39 cellular contexts compared by ENCODE assay signal in genomic region chr1:248375446-248375845, GRCh38. TPM values are rescaled to one million over a fixed set of nuclear protein-coding genes. Genes with fewer than 3 reads are reported as not detected.
"Had no signal": no experiment of that assay in that cellular context is flagged by ENCODE, and none has a peak within 500 bp of the region (broad histone marks: within the 10 kb centered on the region; RNA-seq: fewer than 3 reads in every experiment).

Gene OR2T6, plus strand, starts transcription at chr1:248375746. Its CDS starts 11,863 bp downstream, at chr1:248387609.

- H3K27ac Mint-ChIP-seq: activated B cell treated with CpG ODN at 0.5 μM for 24 hours; activated CD4-positive, alpha-beta memory T cell treated with anti-CD3 and anti-CD28 coated beads for 36 hours; activated CD4-positive, alpha-beta T cell treated with anti-CD3 and anti-CD28 coated beads, Interleukin-2, amount 10 ng/mL, durations not matched to agents 24 days and 14 days; activated CD8-positive, alpha-beta T cell treated with anti-CD3 and anti-CD28 coated beads for 36 hours; activated naive CD4-positive, alpha-beta T cell treated with anti-CD3 and anti-CD28 coated beads for 36 hours; activated naive CD4-positive, alpha-beta T cell treated with anti-CD3 and anti-CD28 coated beads, Interleukin-2, amount 50 U/mL, for 72 hours; activated naive CD8-positive, alpha-beta T cell treated with anti-CD3 and anti-CD28 coated beads for 36 hours; activated T-cell treated with anti-CD3 and anti-CD28 coated beads, Interleukin-2, amount 50 U/mL, for 72 hours; activated T-helper 1 cell treated with anti-CD3 and anti-CD28 coated beads, Interleukin-12 subunit alpha, Interleukin-12 subunit beta, Interleukin-2, Interleukin-4 antibody, amounts not matched to agents 30 ng/mL and 10 ng/mL and 1 ng/mL, durations not matched to agents 14 hours and 24 hours and 36 hours; activated T-helper 17 cell treated with anti-CD3 and anti-CD28 coated beads, Interleukin-2, amount 50 U/mL, for 72 hours; T-helper 1 cell treated with Interleukin-12 subunit alpha and Interleukin-12 subunit beta and Interleukin-4 antibody, amounts not matched to agents 30 μg/mL and 1 μg/mL, for 36 hours; T-helper 2 cell treated with Interferon-gamma antibody and Interleukin-4, amounts not matched to agents 5 μg/mL and 100 μg/mL, for 36 hours had no signal

- H3K4me3 ChIP-seq: adrenal gland, body of pancreas, breast epithelium had no signal

- H3K9me3 Mint-ChIP-seq: activated B cell treated with CpG ODN at 0.5 μM for 24 hours; activated CD4-positive, alpha-beta memory T cell treated with anti-CD3 and anti-CD28 coated beads for 36 hours; activated CD4-positive, alpha-beta T cell treated with anti-CD3 and anti-CD28 coated beads, Interleukin-2, amount 10 ng/mL, durations not matched to agents 24 days and 14 days; activated CD8-positive, alpha-beta T cell treated with anti-CD3 and anti-CD28 coated beads for 36 hours; activated naive CD4-positive, alpha-beta T cell treated with anti-CD3 and anti-CD28 coated beads for 36 hours; activated naive CD4-positive, alpha-beta T cell treated with anti-CD3 and anti-CD28 coated beads, Interleukin-2, amount 50 U/mL, for 72 hours; activated naive CD8-positive, alpha-beta T cell treated with anti-CD3 and anti-CD28 coated beads for 36 hours; activated T-cell treated with anti-CD3 and anti-CD28 coated beads, Interleukin-2, amount 50 U/mL, for 4 hours; activated T-cell treated with anti-CD3 and anti-CD28 coated beads, Interleukin-2, amount 50 U/mL, for 72 hours; activated T-helper 1 cell treated with anti-CD3 and anti-CD28 coated beads, Interleukin-12 subunit alpha, Interleukin-12 subunit beta, Interleukin-2, Interleukin-4 antibody, amounts not matched to agents 30 ng/mL and 10 ng/mL and 1 ng/mL, durations not matched to agents 14 hours and 24 hours and 36 hours; activated T-helper 17 cell treated with anti-CD3 and anti-CD28 coated beads, Interleukin-2, amount 50 U/mL, for 72 hours; T-helper 1 cell treated with Interleukin-12 subunit alpha and Interleukin-12 subunit beta and Interleukin-4 antibody, amounts not matched to agents 30 μg/mL and 1 μg/mL, for 36 hours; T-helper 2 cell treated with Interferon-gamma antibody and Interleukin-4, amounts not matched to agents 5 μg/mL and 100 μg/mL, for 36 hours had no signal

- H3K27ac ChIP-seq: adrenal gland, body of pancreas, brain microvascular endothelial cell, breast epithelium, VCaP had no signal

- H3K36me3 Mint-ChIP-seq: activated CD4-positive, alpha-beta memory T cell treated with anti-CD3 and anti-CD28 coated beads for 36 hours; activated naive CD4-positive, alpha-beta T cell treated with anti-CD3 and anti-CD28 coated beads, Interleukin-2, amount 50 U/mL, for 72 hours; activated naive CD8-positive, alpha-beta T cell treated with anti-CD3 and anti-CD28 coated beads for 36 hours had no signal

- H3K27me3 Mint-ChIP-seq: activated CD4-positive, alpha-beta memory T cell treated with anti-CD3 and anti-CD28 coated beads for 36 hours; activated CD4-positive, alpha-beta T cell treated with anti-CD3 and anti-CD28 coated beads, Interleukin-2, amount 10 ng/mL, durations not matched to agents 24 days and 14 days; activated CD8-positive, alpha-beta T cell treated with anti-CD3 and anti-CD28 coated beads for 36 hours; activated naive CD8-positive, alpha-beta T cell treated with anti-CD3 and anti-CD28 coated beads for 36 hours had no signal

- DNase-seq: activated B cell treated with CpG ODN at 0.5 μM for 24 hours; activated CD4-positive, alpha-beta memory T cell treated with anti-CD3 and anti-CD28 coated beads for 36 hours; activated CD4-positive, alpha-beta T cell treated with anti-CD3 and anti-CD28 coated beads for 4 hours; activated CD4-positive, alpha-beta T cell treated with anti-CD3 and anti-CD28 coated beads, Interleukin-2, amount 10 ng/mL, durations not matched to agents 24 days and 14 days; activated CD4-positive, alpha-beta T cell treated with anti-CD3 and anti-CD28 coated beads, Interleukin-2, amount 50 U/mL, for 1 hour; activated CD4-positive, alpha-beta T cell treated with anti-CD3 and anti-CD28 coated beads, Interleukin-2, amount 50 U/mL, for 4 hours; activated CD4-positive, CD25-positive, alpha-beta regulatory T cell treated with anti-CD3 and anti-CD28 coated beads, Interleukin-2, amount 50 U/mL, for 72 hours; activated CD8-positive, alpha-beta memory T cell treated with anti-CD3 and anti-CD28 coated beads, Interleukin-2, amount 50 U/mL, for 4 hours; activated CD8-positive, alpha-beta T cell treated with anti-CD3 and anti-CD28 coated beads for 36 hours; activated effector memory CD4-positive, alpha-beta T cell treated with anti-CD3 and anti-CD28 coated beads, Interleukin-2, amount 50 U/mL, for 16 hours; activated gamma-delta T cell treated with Interleukin-2 at 50 U/mL for 16 hours; activated naive CD4-positive, alpha-beta T cell; activated naive CD4-positive, alpha-beta T cell treated with anti-CD3 and anti-CD28 coated beads for 36 hours; activated naive CD4-positive, alpha-beta T cell treated with anti-CD3 and anti-CD28 coated beads, Interleukin-2, amount 50 U/mL, for 16 hours; activated naive CD8-positive, alpha-beta T cell treated with anti-CD3 and anti-CD28 coated beads for 36 hours; activated T-cell treated with anti-CD3 and anti-CD28 coated beads for 4 hours; activated T-cell treated with anti-CD3 and anti-CD28 coated beads, Interleukin-2, amount 50 U/mL, for 1 hour; activated T-cell treated with anti-CD3 and anti-CD28 coated beads, Interleukin-2, amount 50 U/mL, for 4 hours; activated T-cell treated with anti-CD3 and anti-CD28 coated beads, Interleukin-2, amount 50 U/mL, for 72 hours; adrenal gland; amniotic stem cell; aorta; body of pancreas; brain microvascular endothelial cell; central memory CD4-positive, alpha-beta T cell; T-helper 1 cell; T-helper 2 cell; T-helper 9 cell had no signal

- H3K4me1 Mint-ChIP-seq: activated B cell treated with CpG ODN at 0.5 μM for 24 hours; activated CD4-positive, alpha-beta T cell treated with anti-CD3 and anti-CD28 coated beads, Interleukin-2, amount 10 ng/mL, durations not matched to agents 24 days and 14 days; activated T-helper 17 cell treated with anti-CD3 and anti-CD28 coated beads, Interleukin-2, amount 50 U/mL, for 72 hours had no signal

- H3K27me3 ChIP-seq: adrenal gland, body of pancreas, brain microvascular endothelial cell, breast epithelium had no signal

- H3K4me3 Mint-ChIP-seq: activated B cell treated with CpG ODN at 0.5 μM for 24 hours; activated CD4-positive, alpha-beta memory T cell treated with anti-CD3 and anti-CD28 coated beads for 36 hours; activated CD4-positive, alpha-beta T cell treated with anti-CD3 and anti-CD28 coated beads, Interleukin-2, amount 10 ng/mL, durations not matched to agents 24 days and 14 days; activated CD8-positive, alpha-beta T cell treated with anti-CD3 and anti-CD28 coated beads for 36 hours; activated naive CD4-positive, alpha-beta T cell treated with anti-CD3 and anti-CD28 coated beads for 36 hours; activated naive CD8-positive, alpha-beta T cell treated with anti-CD3 and anti-CD28 coated beads for 36 hours; activated T-cell treated with anti-CD3 and anti-CD28 coated beads, Interleukin-2, amount 50 U/mL, for 4 hours; activated T-cell treated with anti-CD3 and anti-CD28 coated beads, Interleukin-2, amount 50 U/mL, for 72 hours; activated T-helper 1 cell treated with anti-CD3 and anti-CD28 coated beads, Interleukin-12 subunit alpha, Interleukin-12 subunit beta, Interleukin-2, Interleukin-4 antibody, amounts not matched to agents 30 ng/mL and 10 ng/mL and 1 ng/mL, durations not matched to agents 14 hours and 24 hours and 36 hours; activated T-helper 17 cell treated with anti-CD3 and anti-CD28 coated beads, Interleukin-2, amount 50 U/mL, for 72 hours; T-helper 1 cell treated with Interleukin-12 subunit alpha and Interleukin-12 subunit beta and Interleukin-4 antibody, amounts not matched to agents 30 μg/mL and 1 μg/mL, for 36 hours; T-helper 2 cell treated with Interferon-gamma antibody and Interleukin-4, amounts not matched to agents 5 μg/mL and 100 μg/mL, for 36 hours had no signal

- H3K4me1 ChIP-seq: adrenal gland, body of pancreas, breast epithelium had no signal

- FAIRE-seq: astrocyte, TTC549 had no signal

- H3K9me3 ChIP-seq: adrenal gland, body of pancreas had no signal

- H3K36me3 ChIP-seq: adrenal gland, brain microvascular endothelial cell, breast epithelium had no signal

RNA-seq across cellular contexts. Expression of gene OR2T6, which starts in this region (rescaled TPM):
- total RNA-seq: activated B cell treated with CpG ODN at 0.5 μM for 24 hours; activated CD4-positive, alpha-beta memory T cell treated with anti-CD3 and anti-CD28 coated beads for 36 hours; activated CD4-positive, alpha-beta T cell treated with anti-CD3 and anti-CD28 coated beads, Interleukin-2, amount 10 ng/mL, durations not matched to agents 24 days and 14 days; activated CD8-positive, alpha-beta memory T cell treated with anti-CD3 and anti-CD28 coated beads for 36 hours; activated CD8-positive, alpha-beta T cell treated with anti-CD3 and anti-CD28 coated beads for 36 hours; activated naive CD4-positive, alpha-beta T cell treated with anti-CD3 and anti-CD28 coated beads for 36 hours; activated naive CD4-positive, alpha-beta T cell treated with anti-CD3 and anti-CD28 coated beads, Interleukin-2, amount 50 U/mL, for 72 hours; activated naive CD8-positive, alpha-beta T cell treated with anti-CD3 and anti-CD28 coated beads for 36 hours; activated T-cell treated with anti-CD3 and anti-CD28 coated beads, Interleukin-2, amount 50 U/mL, for 4 hours; activated T-cell treated with anti-CD3 and anti-CD28 coated beads, Interleukin-2, amount 50 U/mL, for 72 hours; activated T-helper 1 cell treated with anti-CD3 and anti-CD28 coated beads, Interleukin-12 subunit alpha, Interleukin-12 subunit beta, Interleukin-2, Interleukin-4 antibody, amounts not matched to agents 30 ng/mL and 10 ng/mL and 1 ng/mL, durations not matched to agents 14 hours and 24 hours and 36 hours; activated T-helper 17 cell treated with anti-CD3 and anti-CD28 coated beads, Interleukin-2, amount 50 U/mL, for 72 hours; adrenal gland; aorta; astrocyte; body of pancreas; breast epithelium; cardiac septum had no signal
- polyA plus RNA-seq: adrenal gland had no signal
